In genomic region chrX:49101629-49101984, GRCh38 we compare ENCODE assay signal across 8 cellular contexts. TPM values are rescaled to one million over a fixed set of nuclear protein-coding genes. Genes with fewer than 3 reads are reported as not detected.
DNase-seq lines count a peak whose midpoint lies in the region; ATAC-seq, FAIRE-seq and TF ChIP-seq lines count a peak whose summit lies in the region.

No MANE protein-coding gene starts in this region.

- H3K27me3 ChIP-seq in K562 (ENCODE audit: control insufficient read depth in 2 of 2, insufficient read depth in 2 of 2, low read length in 2 of 2) (no peaks in the 10 kb centered on the region), mucosa of rectum (ENCODE audit: control insufficient read depth in 2 of 2, insufficient read depth in 2 of 2, low read length in 2 of 2) (no peaks in the 10 kb centered on the region)

- H3K4me3 ChIP-seq in K562 = peak overlapping the region; percentile 58
- H3K4me3 ChIP-seq in mucosa of rectum (ENCODE audit: low read length in 2 of 2) = peak overlapping the region; percentile 62 to 85

- TF ChIP-seq CTCF in Calu3 (IDR thresholded peaks at IDR 0.05; ENCODE audit: unreplicated experiment) (no peak), K562 (IDR thresholded peaks at IDR 0.05 in 2 of 3, conservative IDR thresholded peaks at IDR 0.05 in 1 of 3; ENCODE audit: insufficient read depth in 2 of 3, low read depth in 1 of 3, low read length in 3 of 3) (0 out of 6 replicates have a peak, but pooled peaks of 1 of the 3 experiments have one; percentile 23)

- peaks cover 27% of the 10 kb centered on the region for H3K79me2 ChIP-seq in K562 (ENCODE audit: control insufficient read depth, insufficient read depth, low read length)

- H3K9ac ChIP-seq in K562 (ENCODE audit: insufficient read depth in 1 of 2, low read depth in 2 of 2, low read length in 2 of 2) (peak overlapping the region; percentile 97 to 98), mucosa of rectum (ENCODE audit: low read depth in 1 of 2, low read length in 2 of 2) (peak overlapping the region in 1 of 2 donors; percentile 68)

- ATAC-seq in HG03095 (IDR thresholded peaks at IDR 0.05; ENCODE audit: unreplicated experiment) (peak; percentile 8), K562 (peak; percentile 7)

- H4K20me1 ChIP-seq in K562 (replicated peaks; ENCODE audit: control insufficient read depth, insufficient read depth, low read length) = no peaks in the 10 kb centered on the region

- no peaks in the 10 kb centered on the region for H3K9me3 Mint-ChIP-seq in Calu3 (ENCODE audit: low read depth, unreplicated experiment)

- intact Hi-C loops in Calu3 (cut with micrococcal nuclease; ENCODE audit: unreplicated experiment) (no loop called here), K562 (cut with micrococcal nuclease) (loop anchor here (2.0 to 5.0 kb wide), 3 partner anchors 59 to 204 kb away; partner anchors contain the start of genes OTUD5, PQBP1, TFE3 and TIMM17B)

- peak overlapping the region; percentile 75 for H3K27ac Mint-ChIP-seq in Calu3 (ENCODE audit: unreplicated experiment)

- peak overlapping the region; percentile 76 for H2AFZ ChIP-seq in K562 (ENCODE audit: low read depth, low read length)

- peaks cover 8% of the 10 kb centered on the region for H3K4me1 Mint-ChIP-seq in Calu3 (ENCODE audit: low read depth, unreplicated experiment)

- CTCF ChIA-PET in Calu3 (lab: Charles Lee) = interaction anchor here (1.0 kb wide), 1 partner anchor 54 kb away, joined by 4 read pairs; no protein-coding TSS in a partner anchor
- CTCF ChIA-PET in K562 (lab: Yijun Ruan, JAX; ENCODE audit: low intra/inter-chr PET ratio) = no interaction called here

- WGBS in K562 (ENCODE audit: insufficient coverage, low coverage, missing lambda C conversion rate) = 9% methylated on average over 7 of the region's 9 CpGs

- TF ChIP-seq EP300 in K562 (IDR thresholded peaks at IDR 0.05; ENCODE audit: low read length) = no peak

- in situ Hi-C loops in K562 (cut with MboI) = loop anchor here (10.0 kb wide), 1 partner anchor 127 kb away; the partner anchor contains the start of gene KCND1

- BruUV-seq in Calu3 (replicated peaks; lab: Mats Ljungman, UMichigan) = no TSS peak
- BruUV-seq in K562 (replicated peaks; lab: Mats Ljungman, UMichigan) = no TSS peak

- H3K4me1 ChIP-seq in K562 (replicated peaks in 1 of 2; ENCODE audit: control insufficient read depth in 2 of 2, insufficient read depth in 2 of 2, low read length in 2 of 2) = peaks cover 6 to 14% of the 10 kb centered on the region in 2 experiments; a peak in 4 of 5 replicates
- H3K4me1 ChIP-seq in mucosa of rectum (ENCODE audit: control insufficient read depth in 2 of 2, insufficient read depth in 2 of 2, low read length in 2 of 2) = peaks cover 0 to 5% of the 10 kb centered on the region in 2 donors

- peak overlapping the region; percentile 99 for H3K4me2 ChIP-seq in K562 (ENCODE audit: insufficient read depth, low read length)

- peak overlapping the region; percentile 81 for H3K27ac ChIP-seq in K562 (ENCODE audit: extremely low read depth, low read depth, low read length)
- H3K27ac ChIP-seq in mucosa of rectum (ENCODE audit: low read depth in 2 of 2, low read length in 2 of 2) = peak overlapping the region in 1 of 2 donors; percentile 83

- peak overlapping the region; percentile 87 for H3K4me3 Mint-ChIP-seq in Calu3 (ENCODE audit: low read depth, unreplicated experiment)

- H3K9me3 ChIP-seq in K562 (replicated peaks; ENCODE audit: control insufficient read depth, insufficient read depth, low read depth, low read length) = no peaks in the 10 kb centered on the region
- H3K9me3 ChIP-seq in mucosa of rectum (ENCODE audit: control insufficient read depth in 2 of 2, low read length in 2 of 2) = no peaks in the 10 kb centered on the region

- no peaks in the 10 kb centered on the region for H3K27me3 Mint-ChIP-seq in Calu3 (ENCODE audit: unreplicated experiment)

- TF ChIP-seq POLR2A in K562 (conservative IDR thresholded peaks at IDR 0.05) (no peak), H54 (IDR thresholded peaks at IDR 0.05; ENCODE audit: low read depth, low read length) (no peak)

- peaks cover 7% of the 10 kb centered on the region; the same call in 2 of the 3 replicates for H3K36me3 ChIP-seq in K562 (ENCODE audit: control insufficient read depth, insufficient read depth, low read length)
- H3K36me3 ChIP-seq in mucosa of rectum (ENCODE audit: control insufficient read depth in 2 of 2, insufficient read depth in 2 of 2, low read length in 2 of 2) = no peaks in the 10 kb centered on the region

- H3K36me3 Mint-ChIP-seq in Calu3 (ENCODE audit: insufficient read depth, unreplicated experiment) = peaks cover 32% of the 10 kb centered on the region

- POLR2A ChIA-PET in K562 (lab: Yijun Ruan, JAX) = interaction anchor here (0.6 to 1.0 kb wide), 3 partner anchors 13 to 71 kb away, joined by 3 read pairs; no protein-coding TSS in a partner anchor

- no peak for DNase-seq in Calu3
- DNase-seq in K562 (ENCODE audit: extremely low read depth in 1 of 4, low spot score in 3 of 4) = peak; percentile 11 to 22 (median 18)
- DNase-seq in H54 (ENCODE audit: insufficient read length, low spot score) = no peak
- DNase-seq in NCI-H1105 (lab: John Stamatoyannopoulos, UW) = no peak
- no peak for DNase-seq in stimulated activated CD4-positive, alpha-beta T cell treated with anti-CD3 and anti-CD28 coated beads, Interleukin-4, amount 100 ng/mL, for 24 hours
- no peak for DNase-seq in activated CD4-positive, alpha-beta T cell treated with anti-CD3 and anti-CD28 coated beads, Interleukin-2, amount 50 U/mL, for 4 hours

- no peak for TF ChIP-seq RAD21 in K562 (CRISPR knock-in tag; conservative IDR thresholded peaks at IDR 0.05 in 1 of 2, IDR thresholded peaks at IDR 0.05 in 1 of 2)

- H3K9me1 ChIP-seq in K562 (ENCODE audit: control insufficient read depth, insufficient read depth, low read length) = no peaks in the 10 kb centered on the region

- FAIRE-seq in K562 (lab: Jason Lieb, UNC) (no peak), H54 (lab: Jason Lieb, UNC) (no peak)

RNA-seq across cellular contexts. Expression of gene WDR45, which starts 21.9 kb away (rescaled TPM):
- total RNA-seq in Calu3 (2022) (42.7 and 59.3 TPM in 2 replicates), K562 (2014; rRNA removed) (52.5 and 59.7 TPM in 2 replicates), K562 (2014; rRNA removed; fragmentation: Illumina TruSeq; extraction: Trizol) (28.6 and 40.4 TPM in 2 replicates), K562 (2015; rRNA removed; fragmentation: Illumina TruSeq; extraction: Trizol) (27.5 and 29.0 TPM in 2 replicates), K562 (2021) (78.7 and 79.9 TPM in 2 replicates)
- 248 and 538 TPM in 2 replicates for total RNA-seq in K562 (2011; cell fraction: chromatin; rRNA removed; ENCODE audit: low replicate concordance)
- 297 and 325 TPM in 2 replicates for total RNA-seq in K562 (2011; cell fraction: nucleolus; rRNA removed)
- total RNA-seq in K562 (2011; cell fraction: nucleoplasm; rRNA removed) = 309 and 310 TPM in 2 replicates
- polyA plus RNA-seq in K562 (2011; rRNA removed) (122 and 125 TPM in 2 replicates), K562 (2014; fragmentation: Illumina TruSeq; extraction: Trizol) (81.8 and 90.8 TPM in 2 replicates), K562 (2014; fragmentation: Nextera tagmentation; extraction: Ambion mirVana) (10 to 100 TPM; 19.4 to 31.0 TPM), K562 (2014; rRNA removed) (106 and 136 TPM in 2 replicates)
- 110 and 158 TPM in 2 replicates for polyA plus RNA-seq in K562 (2011; cell fraction: cytosol; rRNA removed)
- 536 and 714 TPM in 2 replicates for polyA plus RNA-seq in K562 (2011; cell fraction: nucleus; rRNA removed)
- polyA plus RNA-seq in K562 (2012) = 72.7 and 146 TPM in 2 replicates
- polyA minus RNA-seq in K562 (2011; rRNA and poly(A)+ RNA removed) = 50.8 and 83.2 TPM in 2 replicates
- 30.2 and 31.0 TPM in 2 replicates for polyA minus RNA-seq in K562 (2011; cell fraction: cytosol; rRNA and poly(A)+ RNA removed)
- 90.1 and 104 TPM in 2 replicates for polyA minus RNA-seq in K562 (2011; cell fraction: nucleus; rRNA and poly(A)+ RNA removed)

RNA-seq across cellular contexts. Expression of gene GPKOW, which starts 21.9 kb away (rescaled TPM):
- total RNA-seq in Calu3 (2022) = 32.3 and 35.7 TPM in 2 replicates
- total RNA-seq in K562 (2011; cell fraction: chromatin; rRNA removed; ENCODE audit: low replicate concordance) = 13.7 and 27.7 TPM in 2 replicates
- 19.3 and 21.2 TPM in 2 replicates for total RNA-seq in K562 (2011; cell fraction: nucleolus; rRNA removed)
- 16.6 and 19.1 TPM in 2 replicates for total RNA-seq in K562 (2011; cell fraction: nucleoplasm; rRNA removed)
- 44.8 and 49.6 TPM in 2 replicates for total RNA-seq in K562 (2014; rRNA removed)
- 15.0 and 16.6 TPM in 2 replicates for total RNA-seq in K562 (2014; rRNA removed; fragmentation: Illumina TruSeq; extraction: Trizol)
- 23.6 and 23.8 TPM in 2 replicates for total RNA-seq in K562 (2015; rRNA removed; fragmentation: Illumina TruSeq; extraction: Trizol)
- total RNA-seq in K562 (2021) = 29.7 and 30.0 TPM in 2 replicates
- 30.1 and 34.3 TPM in 2 replicates for polyA plus RNA-seq in K562 (2011; rRNA removed)
- 27.5 and 32.8 TPM in 2 replicates for polyA plus RNA-seq in K562 (2011; cell fraction: cytosol; rRNA removed)
- 20.6 and 21.4 TPM in 2 replicates for polyA plus RNA-seq in K562 (2011; cell fraction: nucleus; rRNA removed)
- 25.4 and 35.2 TPM in 2 replicates for polyA plus RNA-seq in K562 (2012)
- polyA plus RNA-seq in K562 (2014; fragmentation: Illumina TruSeq; extraction: Trizol) = 31.3 and 31.4 TPM in 2 replicates
- polyA plus RNA-seq in K562 (2014; fragmentation: Nextera tagmentation; extraction: Ambion mirVana) = 1 to 10 TPM; 3.7 to 4.5 TPM
- polyA plus RNA-seq in K562 (2014; rRNA removed) = 30.4 and 37.4 TPM in 2 replicates
- 21.1 and 27.6 TPM in 2 replicates for polyA minus RNA-seq in K562 (2011; rRNA and poly(A)+ RNA removed)
- 15.4 and 17.1 TPM in 2 replicates for polyA minus RNA-seq in K562 (2011; cell fraction: cytosol; rRNA and poly(A)+ RNA removed)
- 4.6 and 8.4 TPM in 2 replicates for polyA minus RNA-seq in K562 (2011; cell fraction: nucleus; rRNA and poly(A)+ RNA removed)

RNA-seq across cellular contexts. Expression of gene PRAF2, which starts 27.8 kb away (rescaled TPM):
- total RNA-seq in Calu3 (2022) = 11.5 and 16.1 TPM in 2 replicates
- total RNA-seq in K562 (2011; cell fraction: chromatin; rRNA removed; ENCODE audit: low replicate concordance) = 7.1 and 19.3 TPM in 2 replicates
- 10.7 and 13.4 TPM in 2 replicates for total RNA-seq in K562 (2011; cell fraction: nucleolus; rRNA removed)
- 11.1 and 15.0 TPM in 2 replicates for total RNA-seq in K562 (2011; cell fraction: nucleoplasm; rRNA removed)
- total RNA-seq in K562 (2014; rRNA removed) = 2.0 and 2.4 TPM in 2 replicates
- total RNA-seq in K562 (2014; rRNA removed; fragmentation: Illumina TruSeq; extraction: Trizol) = 0.55 and 0.64 TPM in 2 replicates
- 0.75 and 1.2 TPM in 2 replicates for total RNA-seq in K562 (2015; rRNA removed; fragmentation: Illumina TruSeq; extraction: Trizol)
- total RNA-seq in K562 (2021) = 2.8 and 3.8 TPM in 2 replicates
- polyA plus RNA-seq in K562 (2011; rRNA removed) = 2.5 and 5.3 TPM in 2 replicates
- 2.9 and 4.7 TPM in 2 replicates for polyA plus RNA-seq in K562 (2011; cell fraction: cytosol; rRNA removed)
- 23.9 and 40.4 TPM in 2 replicates for polyA plus RNA-seq in K562 (2011; cell fraction: nucleus; rRNA removed)
- 2.3 and 14.7 TPM in 2 replicates for polyA plus RNA-seq in K562 (2012)
- 3.6 and 3.7 TPM in 2 replicates for polyA plus RNA-seq in K562 (2014; fragmentation: Illumina TruSeq; extraction: Trizol)
- polyA plus RNA-seq in K562 (2014; fragmentation: Nextera tagmentation; extraction: Ambion mirVana) = under 1 TPM; 0.24 to 0.29 TPM
- 3.8 and 5.7 TPM in 2 replicates for polyA plus RNA-seq in K562 (2014; rRNA removed)
- polyA minus RNA-seq in K562 (2011; rRNA and poly(A)+ RNA removed) = 0.63 and 0.72 TPM in 2 replicates
- 0.67 and 1.4 TPM in 2 replicates for polyA minus RNA-seq in K562 (2011; cell fraction: cytosol; rRNA and poly(A)+ RNA removed)
- polyA minus RNA-seq in K562 (2011; cell fraction: nucleus; rRNA and poly(A)+ RNA removed) = 3.9 and 4.9 TPM in 2 replicates

RNA-seq across cellular contexts. Expression of gene CCDC120, which starts 42.8 kb away (rescaled TPM):
- 30.8 and 39.0 TPM in 2 replicates for total RNA-seq in Calu3 (2022)
- 4.7 and 8.2 TPM in 2 replicates for total RNA-seq in K562 (2011; cell fraction: chromatin; rRNA removed; ENCODE audit: low replicate concordance)
- total RNA-seq in K562 (2011; cell fraction: nucleolus; rRNA removed) = 2.5 and 2.9 TPM in 2 replicates
- 4.4 and 7.8 TPM in 2 replicates for total RNA-seq in K562 (2011; cell fraction: nucleoplasm; rRNA removed)
- total RNA-seq in K562 (2014; rRNA removed) = 0.77 and 1.1 TPM in 2 replicates
- total RNA-seq in K562 (2014; rRNA removed; fragmentation: Illumina TruSeq; extraction: Trizol) = 0.22 and 0.29 TPM in 2 replicates
- total RNA-seq in K562 (2015; rRNA removed; fragmentation: Illumina TruSeq; extraction: Trizol) = 0.40 and 0.57 TPM in 2 replicates
- total RNA-seq in K562 (2021) = 3.1 and 3.6 TPM in 2 replicates
- polyA plus RNA-seq in K562 (2011; rRNA removed) = 0.54 and 1.3 TPM in 2 replicates
- 0.74 and 0.97 TPM in 2 replicates for polyA plus RNA-seq in K562 (2011; cell fraction: cytosol; rRNA removed)
- 3.4 and 4.4 TPM in 2 replicates for polyA plus RNA-seq in K562 (2011; cell fraction: nucleus; rRNA removed)
- 1.9 and 3.0 TPM in 2 replicates for polyA plus RNA-seq in K562 (2012)
- 1.9 and 2.0 TPM in 2 replicates for polyA plus RNA-seq in K562 (2014; fragmentation: Illumina TruSeq; extraction: Trizol)
- polyA plus RNA-seq in K562 (2014; fragmentation: Nextera tagmentation; extraction: Ambion mirVana) = under 1 TPM; 0.13 to 0.14 TPM
- 1.3 and 2.2 TPM in 2 replicates for polyA plus RNA-seq in K562 (2014; rRNA removed)
- polyA minus RNA-seq in K562 (2011; rRNA and poly(A)+ RNA removed) = 0.32 and 0.51 TPM in 2 replicates
- 0.48 and 0.64 TPM in 2 replicates for polyA minus RNA-seq in K562 (2011; cell fraction: cytosol; rRNA and poly(A)+ RNA removed)
- 0.67 and 0.78 TPM in 2 replicates for polyA minus RNA-seq in K562 (2011; cell fraction: nucleus; rRNA and poly(A)+ RNA removed)

RNA-seq across cellular contexts. Expression of gene TFE3, which starts 58.5 kb away (rescaled TPM):
- total RNA-seq in Calu3 (2022) (32.2 and 35.1 TPM in 2 replicates), K562 (2014; rRNA removed) (15.9 and 20.8 TPM in 2 replicates), K562 (2014; rRNA removed; fragmentation: Illumina TruSeq; extraction: Trizol) (8.4 and 9.5 TPM in 2 replicates), K562 (2015; rRNA removed; fragmentation: Illumina TruSeq; extraction: Trizol) (11.8 and 11.9 TPM in 2 replicates), K562 (2021) (16.9 and 20.3 TPM in 2 replicates)
- 40.6 and 53.3 TPM in 2 replicates for total RNA-seq in K562 (2011; cell fraction: chromatin; rRNA removed; ENCODE audit: low replicate concordance)
- total RNA-seq in K562 (2011; cell fraction: nucleolus; rRNA removed) = 26.7 and 35.2 TPM in 2 replicates
- 33.7 and 52.6 TPM in 2 replicates for total RNA-seq in K562 (2011; cell fraction: nucleoplasm; rRNA removed)
- polyA plus RNA-seq in K562 (2011; rRNA removed) (10.5 and 11.2 TPM in 2 replicates), K562 (2014; fragmentation: Illumina TruSeq; extraction: Trizol) (18.7 and 20.6 TPM in 2 replicates), K562 (2014; fragmentation: Nextera tagmentation; extraction: Ambion mirVana) (1 to 10 TPM; 1.9 to 3.8 TPM), K562 (2014; rRNA removed) (14.8 and 15.1 TPM in 2 replicates)
- 13.1 and 28.0 TPM in 2 replicates for polyA plus RNA-seq in K562 (2011; cell fraction: cytosol; rRNA removed)
- polyA plus RNA-seq in K562 (2011; cell fraction: nucleus; rRNA removed) = 11.2 and 20.3 TPM in 2 replicates
- 18.1 and 29.3 TPM in 2 replicates for polyA plus RNA-seq in K562 (2012)
- polyA minus RNA-seq in K562 (2011; rRNA and poly(A)+ RNA removed) = 15.7 and 26.0 TPM in 2 replicates
- 22.6 and 27.9 TPM in 2 replicates for polyA minus RNA-seq in K562 (2011; cell fraction: cytosol; rRNA and poly(A)+ RNA removed)
- polyA minus RNA-seq in K562 (2011; cell fraction: nucleus; rRNA and poly(A)+ RNA removed) = 12.1 and 15.5 TPM in 2 replicates

Comparison
In these comparisons a context has a peak if more than half of its experiments do, and no peak if none do; other contexts are left out.
1. DNase-seq: peak in K562 (4 of 4); none in Calu3 (single experiment), H54 (single experiment), NCI-H1105 (single experiment), stimulated activated CD4-positive, alpha-beta T cell treated with anti-CD3 and anti-CD28 coated beads, Interleukin-4, amount 100 ng/mL, for 24 hours (single experiment) and activated CD4-positive, alpha-beta T cell treated with anti-CD3 and anti-CD28 coated beads, Interleukin-2, amount 50 U/mL, for 4 hours (0 of 2).